ENCODE assay signal across 8 cellular contexts in genomic region chr16:87344931-87345631, GRCh38. TPM values are rescaled to one million over a fixed set of nuclear protein-coding genes. Genes with fewer than 3 reads are reported as not detected.
DNase-seq lines count a peak whose midpoint lies in the region; ATAC-seq and TF ChIP-seq lines count a peak whose summit lies in the region.

No MANE protein-coding gene starts in this region.

- ATAC-seq in heart right ventricle (peak; percentile 36 to 64 (median 50)), GM21381 (IDR thresholded peaks at IDR 0.05; ENCODE audit: unreplicated experiment) (no peak)

- WGBS in heart right ventricle, 2 donors: 57 to 60% methylated on average over 14 to 17 of the region's 17 CpGs

- H3K27me3 Mint-ChIP-seq in activated T-cell treated with anti-CD3 and anti-CD28 coated beads, Interleukin-2, amount 50 U/mL, for 24 hours: no peaks in the 10 kb centered on the region

- H3K79me2 ChIP-seq in MM.1S (ENCODE audit: low read length): no peaks in the 10 kb centered on the region

- H3K27ac ChIP-seq in KOPT-K1 (ENCODE audit: low read depth, low read length, poor library complexity, severe bottlenecking): peak overlapping the region; percentile 90
- H3K27ac ChIP-seq in heart right ventricle: peak overlapping the region in 9 of 10 donors; percentile 31 to 70 (median 52)
- H3K27ac ChIP-seq in MM.1S (ENCODE audit: low read length): no peak overlapping the region

- H3K4me1 ChIP-seq in heart right ventricle (peaks cover 0 to 25% (median 11%) of the 10 kb centered on the region in 9 donors), MM.1S (ENCODE audit: low read length) (no peaks in the 10 kb centered on the region)

- no peak overlapping the region for H3K4me2 ChIP-seq in MM.1S (ENCODE audit: low read depth, low read length)

- peak; percentile 56 for DNase-seq in activated T-cell treated with anti-CD3 and anti-CD28 coated beads, Interleukin-2, amount 50 U/mL, for 24 hours
- peak in 1 of 2 donors; percentile 48 for DNase-seq in heart right ventricle
- DNase-seq in stimulated activated CD8-positive, alpha-beta memory T cell treated with anti-CD3 and anti-CD28 coated beads, Interleukin-2, amount 100 ng/mL, for 1 hour (ENCODE audit: low read depth in 2 of 2): peak; percentile 2 to 34
- no peak for DNase-seq in GOT3 (lab: John Stamatoyannopoulos, UW)
- DNase-seq in MM.1S: no peak
- no peak for DNase-seq in midbrain (lab: John Stamatoyannopoulos, UW)

- H3K9me3 Mint-ChIP-seq in activated T-cell treated with anti-CD3 and anti-CD28 coated beads, Interleukin-2, amount 50 U/mL, for 24 hours: no peaks in the 10 kb centered on the region

- TF ChIP-seq CTCF in heart right ventricle (IDR thresholded peaks at IDR 0.05): no peak
- no peak for TF ChIP-seq CTCF in MM.1S (IDR thresholded peaks at IDR 0.05; ENCODE audit: low read length)

- H4K20me1 ChIP-seq in MM.1S (ENCODE audit: insufficient read depth, low read length): no peaks in the 10 kb centered on the region

- H3F3A ChIP-seq in MM.1S (ENCODE audit: insufficient read depth, low read length): no peaks in the 10 kb centered on the region

- H3K36me3 ChIP-seq in KOPT-K1 (ENCODE audit: insufficient read depth, low read length) (peaks cover 56% of the 10 kb centered on the region), heart right ventricle (peaks cover 0 to 81% (median 32%) of the 10 kb centered on the region in 9 donors), MM.1S (replicated peaks; ENCODE audit: insufficient read depth, low read length) (no peaks in the 10 kb centered on the region)

- H3K27ac Mint-ChIP-seq in activated T-cell treated with anti-CD3 and anti-CD28 coated beads, Interleukin-2, amount 50 U/mL, for 24 hours: peak overlapping the region; percentile 86

- no peak overlapping the region for H2AFZ ChIP-seq in MM.1S (ENCODE audit: low read length)

- H3K27me3 ChIP-seq in heart right ventricle (no peaks in the 10 kb centered on the region), MM.1S (replicated peaks; ENCODE audit: insufficient read depth, low read length) (no peaks in the 10 kb centered on the region)

- intact Hi-C loops in heart right ventricle (cut with DNase I): no loop called here

- no peaks in the 10 kb centered on the region for H3K9me2 ChIP-seq in MM.1S (replicated peaks; ENCODE audit: insufficient read depth, low read length)

- H3K36me3 Mint-ChIP-seq in activated T-cell treated with anti-CD3 and anti-CD28 coated beads, Interleukin-2, amount 50 U/mL, for 24 hours (ENCODE audit: low read depth): peaks cover 93% of the 10 kb centered on the region

- peaks cover 18% of the 10 kb centered on the region for H3K4me1 Mint-ChIP-seq in activated T-cell treated with anti-CD3 and anti-CD28 coated beads, Interleukin-2, amount 50 U/mL, for 24 hours (ENCODE audit: low read depth)

- H3K4me3 Mint-ChIP-seq in activated T-cell treated with anti-CD3 and anti-CD28 coated beads, Interleukin-2, amount 50 U/mL, for 24 hours: peak overlapping the region; percentile 8

- no peak overlapping the region for H3K9ac ChIP-seq in MM.1S (ENCODE audit: low read length)

- peak overlapping the region in 1 of 10 donors; percentile 8 for H3K4me3 ChIP-seq in heart right ventricle
- no peak overlapping the region for H3K4me3 ChIP-seq in MM.1S (ENCODE audit: low read length)

- H3K9me3 ChIP-seq in KOPT-K1 (ENCODE audit: insufficient read depth, low read length, poor library complexity, severe bottlenecking) (no peaks in the 10 kb centered on the region), heart right ventricle (no peaks in the 10 kb centered on the region), MM.1S (replicated peaks; ENCODE audit: insufficient read depth, low read length) (no peaks in the 10 kb centered on the region)

RNA-seq across cellular contexts. Expression of gene C16orf95, which starts 27.9 kb away (rescaled TPM):
- 1 to 10 TPM; 2.8 to 5.1 (median 3.8) TPM for total RNA-seq in heart right ventricle
- 1 to 10 TPM; 1.7 to 3.2 TPM for polyA plus RNA-seq in heart right ventricle

RNA-seq across cellular contexts. Expression of gene FBXO31, which starts 38.5 kb away (rescaled TPM):
- total RNA-seq in heart right ventricle: 10 to 100 TPM; 58.3 to 94.3 (median 74.0) TPM
- polyA plus RNA-seq in heart right ventricle: 10 to 100 TPM; 15.1 to 21.4 TPM

RNA-seq across cellular contexts. Expression of gene MAP1LC3B, which starts 47.1 kb away (rescaled TPM):
- total RNA-seq in heart right ventricle: 100 to 1,000 TPM; 109 to 141 (median 125) TPM
- 100 to 1,000 TPM in 1 of 2 donors, 10 to 100 TPM in 1; 47.0 to 161 TPM for polyA plus RNA-seq in heart right ventricle

Comparison
In these comparisons a context has a peak if more than half of its experiments do, and no peak if none do; other contexts are left out.
1. DNase-seq: peak in activated T-cell treated with anti-CD3 and anti-CD28 coated beads, Interleukin-2, amount 50 U/mL, for 24 hours (single experiment) and stimulated activated CD8-positive, alpha-beta memory T cell treated with anti-CD3 and anti-CD28 coated beads, Interleukin-2, amount 100 ng/mL, for 1 hour (2 of 2); none in GOT3 (single experiment), MM.1S (single experiment) and midbrain (single experiment).